Comparison of ENCODE assay signal across 16 cellular contexts in genomic region chr3:18409266-18409665, GRCh38. TPM values are rescaled to one million over a fixed set of nuclear protein-coding genes. Genes with fewer than 3 reads are reported as not detected.
A peak's percentile ranks its signal among the peaks of the same experiment; 100 is the strongest.
DNase-seq lines count a peak whose midpoint lies in the region; ATAC-seq lines count a peak whose summit lies in the region.
"Had no signal": no experiment of that assay in that cellular context is flagged by ENCODE, and none has a peak within 500 bp of the region (broad histone marks: within the 10 kb centered on the region; RNA-seq: fewer than 3 reads in every experiment).

No MANE protein-coding gene starts in this region.

- intact Hi-C loops in activated CD4-positive, alpha-beta T cell treated with anti-CD3 and anti-CD28 coated beads, Interleukin-2, amount 10 ng/mL, durations not matched to agents 24 days and 14 days (cut with micrococcal nuclease), result no loop called here
- intact Hi-C loops in activated T-helper 2 cell treated with anti-CD3 and anti-CD28 coated beads, Interferon-gamma antibody, Interleukin-2, Interleukin-4, amounts not matched to agents 10 μg/mL and 5 μg/mL and 100 μg/mL, durations not matched to agents 14 hours and 24 hours and 36 hours (cut with micrococcal nuclease), result no loop called here

- DNase-seq in activated CD4-positive, alpha-beta T cell treated with anti-CD3 and anti-CD28 coated beads, Interleukin-2, amount 10 ng/mL, durations not matched to agents 24 days and 14 days, result no peak
- no peak for DNase-seq in activated CD4-positive, alpha-beta T cell treated with anti-CD3 and anti-CD28 coated beads for 1 hour
- no peak for DNase-seq in stimulated activated naive CD8-positive, alpha-beta T cell treated with anti-CD3 and anti-CD28 coated beads, Interleukin-15, Interleukin-2, amounts not matched to agents 100 U/mL and 50 U/mL, for 24 hours
- no peak for DNase-seq in activated T-helper 2 cell treated with anti-CD3 and anti-CD28 coated beads, Interferon-gamma antibody, Interleukin-2, Interleukin-4, amounts not matched to agents 10 μg/mL and 5 μg/mL and 100 μg/mL, durations not matched to agents 14 hours and 24 hours and 36 hours (ENCODE audit: low spot score)
- DNase-seq in stimulated activated CD4-positive, alpha-beta T cell treated with anti-CD3 and anti-CD28 coated beads, Interleukin-2, amount 100 ng/mL, for 24 hours, result no peak
- DNase-seq in RKO (ENCODE audit: low spot score), result no peak
- DNase-seq: DMS79, H9, NCI-H1048, NCI-H146, NCI-H2227 treated with DMSO at 0.1 percent for 48 hours, NCI-H526, OCI-M1 had no signal

- peaks cover 77% of the 10 kb centered on the region for H3K4me1 Mint-ChIP-seq in activated CD4-positive, alpha-beta T cell treated with anti-CD3 and anti-CD28 coated beads, Interleukin-2, amount 10 ng/mL, durations not matched to agents 24 days and 14 days
- H3K4me1 Mint-ChIP-seq in stimulated activated naive CD8-positive, alpha-beta T cell treated with anti-CD3 and anti-CD28 coated beads, Interleukin-15, Interleukin-2, amounts not matched to agents 100 ng/mL and 50 ng/mL, for 24 hours (ENCODE audit: low read depth), result peaks cover 97% of the 10 kb centered on the region
- H3K4me1 Mint-ChIP-seq in activated T-helper 2 cell treated with anti-CD3 and anti-CD28 coated beads, Interferon-gamma antibody, Interleukin-2, Interleukin-4, amounts not matched to agents 10 μg/mL and 5 μg/mL and 100 μg/mL, durations not matched to agents 14 hours and 24 hours and 36 hours (ENCODE audit: low read depth), result peaks cover 81% of the 10 kb centered on the region

- peak overlapping the region; percentile 34 for H3K27ac Mint-ChIP-seq in activated CD4-positive, alpha-beta T cell treated with anti-CD3 and anti-CD28 coated beads, Interleukin-2, amount 10 ng/mL, durations not matched to agents 24 days and 14 days
- peak overlapping the region; percentile 52 for H3K27ac Mint-ChIP-seq in stimulated activated naive CD8-positive, alpha-beta T cell treated with anti-CD3 and anti-CD28 coated beads, Interleukin-15, Interleukin-2, amounts not matched to agents 100 ng/mL and 50 ng/mL, for 24 hours
- peak overlapping the region; percentile 46 for H3K27ac Mint-ChIP-seq in activated T-helper 2 cell treated with anti-CD3 and anti-CD28 coated beads, Interferon-gamma antibody, Interleukin-2, Interleukin-4, amounts not matched to agents 10 μg/mL and 5 μg/mL and 100 μg/mL, durations not matched to agents 14 hours and 24 hours and 36 hours
- H3K27ac Mint-ChIP-seq: H9 had no signal

- peaks cover 81% of the 10 kb centered on the region for H3K36me3 Mint-ChIP-seq in activated CD4-positive, alpha-beta T cell treated with anti-CD3 and anti-CD28 coated beads, Interleukin-2, amount 10 ng/mL, durations not matched to agents 24 days and 14 days (ENCODE audit: low read depth)
- peaks cover 93% of the 10 kb centered on the region for H3K36me3 Mint-ChIP-seq in stimulated activated naive CD8-positive, alpha-beta T cell treated with anti-CD3 and anti-CD28 coated beads, Interleukin-15, Interleukin-2, amounts not matched to agents 100 ng/mL and 50 ng/mL, for 24 hours (ENCODE audit: low read depth)
- peaks cover 95% of the 10 kb centered on the region for H3K36me3 Mint-ChIP-seq in activated T-helper 2 cell treated with anti-CD3 and anti-CD28 coated beads, Interferon-gamma antibody, Interleukin-2, Interleukin-4, amounts not matched to agents 10 μg/mL and 5 μg/mL and 100 μg/mL, durations not matched to agents 14 hours and 24 hours and 36 hours (ENCODE audit: low read depth)

- no peak for ATAC-seq in stimulated activated naive CD8-positive, alpha-beta T cell treated with anti-CD3 and anti-CD28 coated beads, Interleukin-15, Interleukin-2, amounts not matched to agents 100 U/mL and 50 U/mL, for 24 hours
- ATAC-seq in HG02623 (IDR thresholded peaks at IDR 0.05; ENCODE audit: unreplicated experiment), result no peak
- ATAC-seq: A549 had no signal

- no peaks in the 10 kb centered on the region for H3K27me3 Mint-ChIP-seq in activated CD4-positive, alpha-beta T cell treated with anti-CD3 and anti-CD28 coated beads, Interleukin-2, amount 10 ng/mL, durations not matched to agents 24 days and 14 days
- H3K27me3 Mint-ChIP-seq in stimulated activated naive CD8-positive, alpha-beta T cell treated with anti-CD3 and anti-CD28 coated beads, Interleukin-15, Interleukin-2, amounts not matched to agents 100 ng/mL and 50 ng/mL, for 24 hours, result no peaks in the 10 kb centered on the region
- no peaks in the 10 kb centered on the region for H3K27me3 Mint-ChIP-seq in activated T-helper 2 cell treated with anti-CD3 and anti-CD28 coated beads, Interferon-gamma antibody, Interleukin-2, Interleukin-4, amounts not matched to agents 10 μg/mL and 5 μg/mL and 100 μg/mL, durations not matched to agents 14 hours and 24 hours and 36 hours (ENCODE audit: low read depth)

- peak overlapping the region; percentile 64 for H3K4me3 Mint-ChIP-seq in activated CD4-positive, alpha-beta T cell treated with anti-CD3 and anti-CD28 coated beads, Interleukin-2, amount 10 ng/mL, durations not matched to agents 24 days and 14 days
- H3K4me3 Mint-ChIP-seq in stimulated activated naive CD8-positive, alpha-beta T cell treated with anti-CD3 and anti-CD28 coated beads, Interleukin-15, Interleukin-2, amounts not matched to agents 100 ng/mL and 50 ng/mL, for 24 hours, result peak overlapping the region; percentile 17
- peak overlapping the region; percentile 70 for H3K4me3 Mint-ChIP-seq in activated T-helper 2 cell treated with anti-CD3 and anti-CD28 coated beads, Interferon-gamma antibody, Interleukin-2, Interleukin-4, amounts not matched to agents 10 μg/mL and 5 μg/mL and 100 μg/mL, durations not matched to agents 14 hours and 24 hours and 36 hours (ENCODE audit: low read depth)
- H3K4me3 Mint-ChIP-seq: H9 had no signal

- no peaks in the 10 kb centered on the region for H3K9me3 Mint-ChIP-seq in activated CD4-positive, alpha-beta T cell treated with anti-CD3 and anti-CD28 coated beads, Interleukin-2, amount 10 ng/mL, durations not matched to agents 24 days and 14 days
- H3K9me3 Mint-ChIP-seq in stimulated activated naive CD8-positive, alpha-beta T cell treated with anti-CD3 and anti-CD28 coated beads, Interleukin-15, Interleukin-2, amounts not matched to agents 100 ng/mL and 50 ng/mL, for 24 hours, result no peaks in the 10 kb centered on the region
- no peaks in the 10 kb centered on the region for H3K9me3 Mint-ChIP-seq in activated T-helper 2 cell treated with anti-CD3 and anti-CD28 coated beads, Interferon-gamma antibody, Interleukin-2, Interleukin-4, amounts not matched to agents 10 μg/mL and 5 μg/mL and 100 μg/mL, durations not matched to agents 14 hours and 24 hours and 36 hours
- H3K9me3 Mint-ChIP-seq: H9 had no signal

RNA-seq across cellular contexts. Expression of gene SATB1, which starts 15.9 kb away (rescaled TPM):
- total RNA-seq in activated CD4-positive, alpha-beta T cell treated with anti-CD3 and anti-CD28 coated beads, Interleukin-2, amount 10 ng/mL, durations not matched to agents 24 days and 14 days, result 561 and 571 TPM in 2 replicates
- total RNA-seq in activated T-helper 2 cell treated with anti-CD3 and anti-CD28 coated beads, Interferon-gamma antibody, Interleukin-2, Interleukin-4, amounts not matched to agents 10 μg/mL and 5 μg/mL and 100 μg/mL, durations not matched to agents 14 hours and 24 hours and 36 hours, result 831 and 866 TPM in 2 replicates

Comparison
In these comparisons a context has a peak if more than half of its experiments do, and no peak if none do; other contexts are left out.
1. H3K4me3 Mint-ChIP-seq: peak in every context shown above with its lines; median percentile 70 in activated T-helper 2 cell treated with anti-CD3 and anti-CD28 coated beads, Interferon-gamma antibody, Interleukin-2, Interleukin-4, amounts not matched to agents 10 μg/mL and 5 μg/mL and 100 μg/mL, durations not matched to agents 14 hours and 24 hours and 36 hours; 64 in activated CD4-positive, alpha-beta T cell treated with anti-CD3 and anti-CD28 coated beads, Interleukin-2, amount 10 ng/mL, durations not matched to agents 24 days and 14 days; 17 in stimulated activated naive CD8-positive, alpha-beta T cell treated with anti-CD3 and anti-CD28 coated beads, Interleukin-15, Interleukin-2, amounts not matched to agents 100 ng/mL and 50 ng/mL, for 24 hours.